Comparison of ENCODE assay signal across 19 cellular contexts in genomic region chr22:40479126-40479800, GRCh38.
A peak's percentile ranks its signal among the peaks of the same experiment; 100 is the strongest.
DNase-seq lines count a peak whose midpoint lies in the region; ATAC-seq and TF ChIP-seq lines count a peak whose summit lies in the region.
"Had no signal": no experiment of that assay in that cellular context is flagged by ENCODE, and none has a peak within 500 bp of the region (broad histone marks: within the 10 kb centered on the region; RNA-seq: fewer than 3 reads in every experiment).

No MANE protein-coding gene starts in this region.

- no peaks in the 10 kb centered on the region for H3F3A ChIP-seq in Loucy (ENCODE audit: low read depth)

- H3K27ac Mint-ChIP-seq in WTC11, result 0 out of 2 replicates have a peak overlapping the region, but pooled peaks have one; percentile 87
- H3K27ac Mint-ChIP-seq: stimulated activated naive CD8-positive, alpha-beta T cell treated with anti-CD3 and anti-CD28 coated beads, Interleukin-15, Interleukin-2, amounts not matched to agents 100 ng/mL and 50 ng/mL, for 24 hours had no signal

- no peak for DNase-seq in DND-41
- no peak for DNase-seq in WTC11 (ENCODE audit: low spot score)
- DNase-seq in LoVo (ENCODE audit: low spot score), result no peak
- no peak for DNase-seq in activated T-cell treated with anti-CD3 and anti-CD28 coated beads, Interleukin-2, amount 50 U/mL, for 1 hour
- no peak for DNase-seq in iPS-NIHi7 (ENCODE audit: extremely low spot score)
- DNase-seq: activated gamma-delta T cell; aorta; C1 segment of cervical spinal cord; colonic mucosa; esophagus squamous epithelium; NCI-H187; posterior cingulate gyrus; SIG-M5; stimulated activated CD4-positive, alpha-beta T cell treated with anti-CD3 and anti-CD28 coated beads, Interleukin-12 subunit alpha, Interleukin-12 subunit beta, amount 100 ng/mL, for 4 hours had no signal

- no peak overlapping the region for H3K4me3 ChIP-seq in DND-41 (ENCODE audit: low read depth in 1 of 2, low read length in 2 of 2)
- no peak overlapping the region for H3K4me3 ChIP-seq in Loucy (ENCODE audit: low read length, poor library complexity, severe bottlenecking)
- H3K4me3 ChIP-seq in neutrophil (ENCODE audit: low read depth in 1 of 2, low read length in 1 of 2), result peak overlapping the region in 1 of 2 experiments; percentile 9
- H3K4me3 ChIP-seq: colonic mucosa, esophagus squamous epithelium, vagina had no signal

- peak; percentile 14 for TF ChIP-seq CTCF in DND-41 (IDR thresholded peaks at IDR 0.05; ENCODE audit: borderline replicate concordance, extremely low read depth, low read length, poor library complexity, severe bottlenecking)
- TF ChIP-seq CTCF in Loucy (conservative IDR thresholded peaks at IDR 0.05; ENCODE audit: low read length), result peak; percentile 45; the same call in 1 of the 2 replicates
- TF ChIP-seq CTCF in WTC11 (IDR thresholded peaks at IDR 0.05), result no peak
- TF ChIP-seq CTCF in neutrophil (IDR thresholded peaks at IDR 0.05), result no peak

- CTCF ChIA-PET in WTC11 (lab: Charles Lee), result interaction anchor here (0.6 to 1.3 kb wide), 2 partner anchors 9 to 472 kb away, joined by 3 to 8 read pairs; partner anchors contain the start of gene RBX1

- no peaks in the 10 kb centered on the region for H3K9me2 ChIP-seq in Loucy (replicated peaks; ENCODE audit: low read depth, low read length)

- POLR2A ChIA-PET in WTC11 (lab: Charles Lee), result interaction anchor here (1.1 kb wide), 1 partner anchor 11 kb away, joined by 3 read pairs; no protein-coding TSS in a partner anchor

- peaks cover 27% of the 10 kb centered on the region for H3K4me1 Mint-ChIP-seq in WTC11

- H3K79me2 ChIP-seq in DND-41 (ENCODE audit: insufficient read depth, low read length) (peaks cover 8% of the 10 kb centered on the region; the same call in 1 of the 2 replicates), Loucy (ENCODE audit: insufficient read depth, low read length) (peaks cover 14% of the 10 kb centered on the region; the same call in 1 of the 2 replicates)

- H3K9me3 ChIP-seq in DND-41 (ENCODE audit: insufficient read depth, low read length, severe bottlenecking) (no peaks in the 10 kb centered on the region), Loucy (ENCODE audit: insufficient read depth, low read depth, low read length) (no peaks in the 10 kb centered on the region), neutrophil (no peaks in the 10 kb centered on the region)
- H3K9me3 ChIP-seq: colonic mucosa, esophagus squamous epithelium, vagina had no signal

- no peaks in the 10 kb centered on the region for H3K27me3 Mint-ChIP-seq in WTC11 (ENCODE audit: low read depth)
- H3K27me3 Mint-ChIP-seq: stimulated activated naive CD8-positive, alpha-beta T cell treated with anti-CD3 and anti-CD28 coated beads, Interleukin-15, Interleukin-2, amounts not matched to agents 100 ng/mL and 50 ng/mL, for 24 hours had no signal

- peaks cover 3% of the 10 kb centered on the region; the same call in 1 of the 2 replicates for H3K36me3 ChIP-seq in DND-41 (ENCODE audit: insufficient read depth, low read length)
- H3K36me3 ChIP-seq in Loucy (ENCODE audit: insufficient read depth, low read length), result peaks cover 8% of the 10 kb centered on the region; the same call in 1 of the 2 replicates
- no peaks in the 10 kb centered on the region for H3K36me3 ChIP-seq in neutrophil
- H3K36me3 ChIP-seq: colonic mucosa, vagina had no signal

- H3K4me1 ChIP-seq in DND-41 (ENCODE audit: insufficient read depth, low read length) (no peaks in the 10 kb centered on the region), Loucy (ENCODE audit: insufficient read depth, low read length, poor library complexity, severe bottlenecking) (peaks cover 5% of the 10 kb centered on the region), neutrophil (ENCODE audit: control insufficient read depth in 1 of 2, insufficient read depth in 1 of 2, low read depth in 1 of 2, low read length in 1 of 2) (peaks cover 86 to 93% of the 10 kb centered on the region in 2 experiments)
- H3K4me1 ChIP-seq: colonic mucosa had no signal

- ATAC-seq in DND-41 (ENCODE audit: insufficient read depth, low read depth) (no peak), WTC11 (no peak)
- ATAC-seq: HCT116 had no signal

- H3K9me3 Mint-ChIP-seq in WTC11, result no peaks in the 10 kb centered on the region; the same call in 1 of the 2 replicates
- H3K9me3 Mint-ChIP-seq: stimulated activated naive CD8-positive, alpha-beta T cell treated with anti-CD3 and anti-CD28 coated beads, Interleukin-15, Interleukin-2, amounts not matched to agents 100 ng/mL and 50 ng/mL, for 24 hours had no signal

- no peak overlapping the region for H3K4me2 ChIP-seq in DND-41 (ENCODE audit: insufficient read depth, low read length)
- H3K4me2 ChIP-seq in Loucy (ENCODE audit: low read depth, low read length, poor library complexity, severe bottlenecking), result no peak overlapping the region

- H3K36me3 Mint-ChIP-seq in WTC11, result no peaks in the 10 kb centered on the region

- H3K27ac ChIP-seq in DND-41 (ENCODE audit: low read length), result no peak overlapping the region
- H3K27ac ChIP-seq in neutrophil, result peak overlapping the region; percentile 75
- H3K27ac ChIP-seq: colonic mucosa, esophagus squamous epithelium, vagina had no signal

- H3K27me3 ChIP-seq in DND-41 (ENCODE audit: insufficient read depth, low read length, poor library complexity) (no peaks in the 10 kb centered on the region), Loucy (ENCODE audit: insufficient read depth, low read length, poor library complexity, severe bottlenecking) (no peaks in the 10 kb centered on the region), neutrophil (no peaks in the 10 kb centered on the region)
- H3K27me3 ChIP-seq: colonic mucosa, esophagus squamous epithelium, vagina had no signal

- H3K9ac ChIP-seq in DND-41 (ENCODE audit: low read depth, low read length) (no peak overlapping the region), Loucy (ENCODE audit: low read depth, low read length, poor library complexity, severe bottlenecking) (no peak overlapping the region)

- H3K4me3 Mint-ChIP-seq in WTC11, result no peak overlapping the region
- H3K4me3 Mint-ChIP-seq: stimulated activated naive CD8-positive, alpha-beta T cell treated with anti-CD3 and anti-CD28 coated beads, Interleukin-15, Interleukin-2, amounts not matched to agents 100 ng/mL and 50 ng/mL, for 24 hours had no signal

- H4K20me1 ChIP-seq in DND-41 (ENCODE audit: insufficient read depth, low read length), result no peaks in the 10 kb centered on the region; the same call in 1 of the 2 replicates
- H4K20me1 ChIP-seq in Loucy (ENCODE audit: insufficient read depth, low read length, poor library complexity, severe bottlenecking), result no peaks in the 10 kb centered on the region

- no peak overlapping the region for H2AFZ ChIP-seq in DND-41 (ENCODE audit: low read depth, low read length)
- no peak overlapping the region for H2AFZ ChIP-seq in Loucy (ENCODE audit: low read length)

TF ChIP-seq in WTC11, 78 proteins besides CTCF, POLR2A, EP300 and RAD21 (continues in another document):
- TF ChIP-seq ATF6 (CRISPR knock-in tag; IDR thresholded peaks at IDR 0.05) (no peak), STAT6 (CRISPR knock-in tag; conservative IDR thresholded peaks at IDR 0.05; ENCODE audit: low read depth) (no peak), MYBL2 (CRISPR knock-in tag; IDR thresholded peaks at IDR 0.05) (no peak), TP53 (CRISPR knock-in tag; IDR thresholded peaks at IDR 0.05) (no peak), ZBTB43 (CRISPR knock-in tag; IDR thresholded peaks at IDR 0.05) (no peak), GTF2I (CRISPR knock-in tag; conservative IDR thresholded peaks at IDR 0.05) (no peak)

Comparison
In these comparisons a context has a peak if more than half of its experiments do, and no peak if none do; other contexts are left out.
1. CTCF ChIP-seq: peak in DND-41 (single experiment) and Loucy (single experiment); none in WTC11 (single experiment) and neutrophil (single experiment).